Comparison of ENCODE assay signal across 9 cellular contexts in the genomic region with DNA sequence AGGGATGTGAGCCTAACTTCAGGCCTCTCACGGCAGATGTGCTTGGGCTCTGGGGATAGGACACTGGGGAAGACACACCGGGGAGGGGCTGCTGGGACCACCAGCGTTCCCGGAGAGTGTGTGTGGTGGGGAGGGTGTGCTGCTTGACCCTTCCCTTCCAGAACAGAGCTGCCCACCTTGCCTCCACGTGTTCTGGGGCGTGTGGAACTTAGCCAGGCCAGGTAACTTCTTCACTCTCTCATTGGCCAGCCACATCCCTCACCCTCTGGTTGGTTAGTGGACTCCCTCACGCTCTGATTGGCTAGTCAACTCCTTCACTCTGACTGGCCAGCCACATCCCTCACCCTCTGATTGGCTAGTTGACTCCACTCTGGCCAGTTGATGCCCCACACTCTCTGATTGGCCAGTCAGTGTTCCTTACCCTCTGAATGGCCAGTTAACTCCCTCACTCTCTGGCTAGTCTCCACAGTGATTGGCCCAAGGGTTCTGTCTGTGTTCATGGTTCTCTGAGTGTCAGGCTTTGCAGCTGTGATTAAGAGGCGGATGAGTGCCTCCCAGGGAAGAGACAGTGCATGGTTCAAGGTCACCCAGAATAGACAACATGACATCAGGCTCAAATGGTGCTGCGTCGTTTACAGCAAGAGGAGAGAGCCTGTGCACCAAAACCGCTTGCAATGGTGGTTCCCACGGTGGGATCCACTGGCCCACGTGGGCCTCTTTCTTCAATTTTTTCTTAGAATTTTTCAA. TPM values are rescaled to one million over a fixed set of nuclear protein-coding genes. Genes with fewer than 3 reads are reported as not detected.
DNase-seq lines count a peak whose midpoint lies in the region; ATAC-seq, FAIRE-seq and TF ChIP-seq lines count a peak whose summit lies in the region.
"Had no signal": no experiment of that assay in that cellular context is flagged by ENCODE, and none has a peak within 500 bp of the region (broad histone marks: within the 10 kb centered on the region; RNA-seq: fewer than 3 reads in every experiment).

No MANE protein-coding gene starts in this region.

- peak overlapping the region in 1 of 2 donors; percentile 70 for H3K27ac Mint-ChIP-seq in activated naive CD4-positive, alpha-beta T cell treated with anti-CD3 and anti-CD28 coated beads, Interleukin-2, amount 50 U/mL, for 72 hours
- H3K27ac Mint-ChIP-seq in stimulated activated naive CD8-positive, alpha-beta T cell treated with anti-CD3 and anti-CD28 coated beads, Interleukin-15, amount 100 ng/mL, for 72 hours = peak overlapping the region in 1 of 2 donors; percentile 64

- no peaks in the 10 kb centered on the region for H3K9me3 ChIP-seq in spleen

- TF ChIP-seq CTCF in spleen (IDR thresholded peaks at IDR 0.05 in 8 of 11, conservative IDR thresholded peaks at IDR 0.05 in 3 of 11) = no peak

- WGBS in spleen, 5 donors = 74 to 91% (median 79%) methylated on average over 12 to 13 of the region's 13 CpGs

- H3K27me3 Mint-ChIP-seq in stimulated activated naive CD8-positive, alpha-beta T cell treated with anti-CD3 and anti-CD28 coated beads, Interleukin-15, amount 100 ng/mL, for 72 hours = no peaks in the 10 kb centered on the region

- FAIRE-seq in RCC 7860 (lab: Jason Lieb, UNC) = no peak

- ATAC-seq in activated naive CD4-positive, alpha-beta T cell treated with anti-CD3 and anti-CD28 coated beads, Interleukin-2, amount 50 U/mL, for 72 hours = peak; percentile 53 to 85
- peak; percentile 33 for ATAC-seq in stimulated activated naive CD8-positive, alpha-beta T cell treated with anti-CD3 and anti-CD28 coated beads, Interleukin-15, amount 100 ng/mL, for 72 hours

- H3K27me3 ChIP-seq in spleen (replicated peaks in 1 of 7) = no peaks in the 10 kb centered on the region

- TF ChIP-seq POLR2A in spleen (IDR thresholded peaks at IDR 0.05) = no peak

- H3K36me3 ChIP-seq in spleen = no peaks in the 10 kb centered on the region

- H3K4me1 ChIP-seq in spleen = peaks cover 3 to 40% (median 15%) of the 10 kb centered on the region in 6 donors

- no peak for DNase-seq in activated naive CD4-positive, alpha-beta T cell treated with anti-CD3 and anti-CD28 coated beads, Interleukin-2, amount 50 U/mL, for 72 hours (ENCODE audit: low spot score in 2 of 2)
- DNase-seq in activated naive CD4-positive, alpha-beta T cell treated with anti-CD3 and anti-CD28 coated beads, Interleukin-2, amount 50 U/mL, for 16 hours = no peak
- DNase-seq in RCC 7860 (ENCODE audit: low spot score) (peak; percentile 33), fibroblast of the conjunctiva (ENCODE audit: low read depth) (peak; percentile 23), spleen (no peak), NCI-H1092 treated with DMSO at 0.1 percent for 48 hours (lab: John Stamatoyannopoulos, UW) (no peak), GM19238 (ENCODE audit: insufficient read length, low spot score) (no peak)
- DNase-seq in stimulated activated naive CD8-positive, alpha-beta T cell treated with anti-CD3 and anti-CD28 coated beads, Interleukin-15, amount 100 ng/mL, for 72 hours = no peak

- intact Hi-C loops in spleen (cut with DNase I; ENCODE audit: low total_unique reads) = no loop called here

- no peak overlapping the region for H3K4me3 Mint-ChIP-seq in stimulated activated naive CD8-positive, alpha-beta T cell treated with anti-CD3 and anti-CD28 coated beads, Interleukin-15, amount 100 ng/mL, for 72 hours

- H3K4me3 ChIP-seq in spleen = no peak overlapping the region

- peaks cover 18% of the 10 kb centered on the region for H3K4me1 Mint-ChIP-seq in stimulated activated naive CD8-positive, alpha-beta T cell treated with anti-CD3 and anti-CD28 coated beads, Interleukin-15, amount 100 ng/mL, for 72 hours

- H3K27ac ChIP-seq in spleen = no peak overlapping the region
- H3K27ac ChIP-seq: epithelial cell of prostate had no signal

- H3K9me3 Mint-ChIP-seq in activated naive CD4-positive, alpha-beta T cell treated with anti-CD3 and anti-CD28 coated beads, Interleukin-2, amount 50 U/mL, for 72 hours = no peaks in the 10 kb centered on the region
- H3K9me3 Mint-ChIP-seq in stimulated activated naive CD8-positive, alpha-beta T cell treated with anti-CD3 and anti-CD28 coated beads, Interleukin-15, amount 100 ng/mL, for 72 hours = no peaks in the 10 kb centered on the region

- H3K36me3 Mint-ChIP-seq in activated naive CD4-positive, alpha-beta T cell treated with anti-CD3 and anti-CD28 coated beads, Interleukin-2, amount 50 U/mL, for 72 hours = no peaks in the 10 kb centered on the region

RNA-seq across cellular contexts. Expression of gene TMEM235, which starts 10.0 kb away (rescaled TPM):
- total RNA-seq in activated naive CD4-positive, alpha-beta T cell treated with anti-CD3 and anti-CD28 coated beads, Interleukin-2, amount 50 U/mL, for 72 hours = not detected
- not detected for total RNA-seq in spleen
- polyA plus RNA-seq in spleen = not detected

RNA-seq across cellular contexts. Expression of gene BIRC5, which starts 27.4 kb away (rescaled TPM):
- 100 to 1,000 TPM in 1 of 2 donors, 10 to 100 TPM in 1; 87.4 to 106 TPM for total RNA-seq in activated naive CD4-positive, alpha-beta T cell treated with anti-CD3 and anti-CD28 coated beads, Interleukin-2, amount 50 U/mL, for 72 hours
- 10 to 100 TPM in 1 of 7 donors, 1 to 10 TPM in 6; 2.3 to 11.9 (median 6.2) TPM for total RNA-seq in spleen
- polyA plus RNA-seq in spleen = 10 to 100 TPM in 1 of 3 donors, 1 to 10 TPM in 2; 2.1 to 11.3 (median 7.2) TPM

RNA-seq across cellular contexts. Expression of gene AFMID, which starts 54.3 kb away (rescaled TPM):
- total RNA-seq in activated naive CD4-positive, alpha-beta T cell treated with anti-CD3 and anti-CD28 coated beads, Interleukin-2, amount 50 U/mL, for 72 hours = 10 to 100 TPM; 27.1 to 60.6 TPM
- 10 to 100 TPM; 19.3 to 42.5 (median 27.0) TPM for total RNA-seq in spleen
- polyA plus RNA-seq in spleen = 10 to 100 TPM; 13.1 to 22.0 (median 14.1) TPM

RNA-seq across cellular contexts. Expression of gene TK1, which starts 54.6 kb away (rescaled TPM):
- total RNA-seq in activated naive CD4-positive, alpha-beta T cell treated with anti-CD3 and anti-CD28 coated beads, Interleukin-2, amount 50 U/mL, for 72 hours = 100 to 1,000 TPM; 129 to 234 TPM
- 10 to 100 TPM in 5 of 7 donors, 1 to 10 TPM in 2; 3.7 to 18.7 (median 10.5) TPM for total RNA-seq in spleen
- polyA plus RNA-seq in spleen = 10 to 100 TPM in 2 of 3 donors, 1 to 10 TPM in 1; 3.9 to 20.4 (median 19.8) TPM

Comparison
In these comparisons a context has a peak if more than half of its experiments do, and no peak if none do; other contexts are left out.
1. DNase-seq: peak in RCC 7860 (single experiment) and fibroblast of the conjunctiva (single experiment); none in activated naive CD4-positive, alpha-beta T cell treated with anti-CD3 and anti-CD28 coated beads, Interleukin-2, amount 50 U/mL, for 72 hours (0 of 2), activated naive CD4-positive, alpha-beta T cell treated with anti-CD3 and anti-CD28 coated beads, Interleukin-2, amount 50 U/mL, for 16 hours (single experiment), stimulated activated naive CD8-positive, alpha-beta T cell treated with anti-CD3 and anti-CD28 coated beads, Interleukin-15, amount 100 ng/mL, for 72 hours (0 of 2), spleen (single experiment), NCI-H1092 treated with DMSO at 0.1 percent for 48 hours (single experiment) and GM19238 (single experiment).
2. RNA of gene BIRC5, which starts 27.4 kb away (total RNA-seq): 87.4 to 106 TPM in activated naive CD4-positive, alpha-beta T cell treated with anti-CD3 and anti-CD28 coated beads, Interleukin-2, amount 50 U/mL, for 72 hours; 2.3 to 11.9 TPM in spleen; every median in the first group is over 4 times any median in the second.